Comparison of ENCODE assay signal across 15 cellular contexts in the genomic region with DNA sequence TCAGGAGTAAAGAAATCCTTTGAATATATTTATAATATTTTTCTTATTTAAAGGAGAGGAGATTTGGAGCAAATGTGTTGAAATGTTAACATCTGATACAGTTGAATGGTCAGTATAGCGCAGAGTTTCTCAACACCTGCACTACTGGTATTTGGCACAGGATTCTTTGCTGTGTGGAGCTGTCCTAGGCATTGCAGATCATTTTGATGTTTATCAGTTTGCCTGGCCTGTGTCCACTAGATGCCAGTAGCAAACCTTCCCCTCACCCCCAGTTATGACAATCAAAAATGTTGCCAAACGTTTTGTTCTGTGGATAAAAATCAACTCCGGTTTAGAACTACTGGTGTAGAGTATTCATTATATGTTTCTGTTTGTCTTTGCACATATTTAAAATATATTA.
DNase-seq lines count a peak whose midpoint lies in the region; ATAC-seq, FAIRE-seq and TF ChIP-seq lines count a peak whose summit lies in the region.
"Had no signal": no experiment of that assay in that cellular context is flagged by ENCODE, and none has a peak within 500 bp of the region (broad histone marks: within the 10 kb centered on the region; RNA-seq: fewer than 3 reads in every experiment).

No MANE protein-coding gene starts in this region.

- peaks cover 2% of the 10 kb centered on the region for H3K9me3 Mint-ChIP-seq in activated naive CD8-positive, alpha-beta T cell treated with anti-CD3 and anti-CD28 coated beads for 36 hours
- H3K9me3 Mint-ChIP-seq: stimulated activated naive CD8-positive, alpha-beta T cell treated with anti-CD3 and anti-CD28 coated beads, Interleukin-15, Interleukin-2, amounts not matched to agents 100 ng/mL and 50 ng/mL, for 24 hours had no signal

- intact Hi-C loops in IMR-90 (cut with micrococcal nuclease): no loop called here

- H3K9me3 ChIP-seq in IMR-90 (ENCODE audit: control insufficient read depth, insufficient read depth, low read length) (no peaks in the 10 kb centered on the region), keratinocyte (ENCODE audit: control insufficient read depth, low read depth, low read length) (no peaks in the 10 kb centered on the region)
- H3K9me3 ChIP-seq: prostate gland had no signal

- DNase-seq in DMS53 (lab: John Stamatoyannopoulos, UW): peak; percentile 77
- no peak for DNase-seq in IMR-90
- DNase-seq in SW480 (ENCODE audit: low spot score): peak; percentile 1
- DNase-seq in keratinocyte (ENCODE audit: low read depth, low spot score): no peak
- DNase-seq in stimulated activated CD4-positive, alpha-beta T cell treated with anti-CD3 and anti-CD28 coated beads, Interleukin-1b, Interleukin-23, amount 100 ng/mL, for 48 hours: no peak
- no peak for DNase-seq in activated naive CD8-positive, alpha-beta T cell treated with anti-CD3 and anti-CD28 coated beads for 36 hours
- no peak for DNase-seq in activated naive CD4-positive, alpha-beta T cell (lab: John Stamatoyannopoulos, UW)
- DNase-seq: CD4-positive, alpha-beta memory T cell; NCI-H2081 treated with DMSO at 0.1 percent for 48 hours; stimulated activated CD4-positive, alpha-beta T cell treated with anti-CD3 and anti-CD28 coated beads, Interleukin-4, amount 100 ng/mL, for 1 hour had no signal

- H2BK120ac ChIP-seq in IMR-90 (ENCODE audit: low read depth, low read length): no peak overlapping the region; the same call in 1 of the 2 replicates

- H4K20me1 ChIP-seq in IMR-90 (ENCODE audit: insufficient read depth, low read length) (no peaks in the 10 kb centered on the region), keratinocyte (ENCODE audit: control insufficient read depth, extremely low read depth, insufficient read depth, low read length) (no peaks in the 10 kb centered on the region)

- TF ChIP-seq POLR2A in IMR-90 (IDR thresholded peaks at IDR 0.05; ENCODE audit: low read depth, low read length): no peak

- no peak overlapping the region for H4K5ac ChIP-seq in IMR-90 (ENCODE audit: low read depth, low read length)

- no peaks in the 10 kb centered on the region for H3K4me1 Mint-ChIP-seq in activated naive CD8-positive, alpha-beta T cell treated with anti-CD3 and anti-CD28 coated beads for 36 hours
- H3K4me1 Mint-ChIP-seq: CD4-positive, alpha-beta memory T cell had no signal

- H3K9ac ChIP-seq in IMR-90 (ENCODE audit: low read depth, low read length) (no peak overlapping the region), keratinocyte (ENCODE audit: control insufficient read depth, extremely low read depth, insufficient read depth, low read length) (no peak overlapping the region)

- H3K27me3 Mint-ChIP-seq in activated naive CD8-positive, alpha-beta T cell treated with anti-CD3 and anti-CD28 coated beads for 36 hours: no peaks in the 10 kb centered on the region
- H3K27me3 Mint-ChIP-seq: CD4-positive, alpha-beta memory T cell; stimulated activated naive CD8-positive, alpha-beta T cell treated with anti-CD3 and anti-CD28 coated beads, Interleukin-15, Interleukin-2, amounts not matched to agents 100 ng/mL and 50 ng/mL, for 24 hours had no signal

- no peak overlapping the region for H3K27ac Mint-ChIP-seq in activated naive CD8-positive, alpha-beta T cell treated with anti-CD3 and anti-CD28 coated beads for 36 hours
- H3K27ac Mint-ChIP-seq: CD4-positive, alpha-beta memory T cell; stimulated activated naive CD8-positive, alpha-beta T cell treated with anti-CD3 and anti-CD28 coated beads, Interleukin-15, Interleukin-2, amounts not matched to agents 100 ng/mL and 50 ng/mL, for 24 hours had no signal

- H2AK5ac ChIP-seq in IMR-90 (ENCODE audit: low read depth, low read length): no peak overlapping the region

- H3K27ac ChIP-seq in IMR-90 (ENCODE audit: insufficient read depth, low read length) (no peak overlapping the region), keratinocyte (ENCODE audit: control insufficient read depth, insufficient read depth, low read length) (no peak overlapping the region)
- H3K27ac ChIP-seq: prostate gland had no signal

- no peak overlapping the region for H3K14ac ChIP-seq in IMR-90 (replicated peaks; ENCODE audit: low read depth, low read length)

- no peak for ATAC-seq in IMR-90 (ENCODE audit: low read depth)
- ATAC-seq in GM19452 (IDR thresholded peaks at IDR 0.05; ENCODE audit: unreplicated experiment): no peak
- ATAC-seq: activated CD4-positive, CD25-positive, alpha-beta regulatory T cell treated with anti-CD3 and anti-CD28 coated beads, Interleukin-2, amount 50 U/mL, for 24 hours had no signal

- no peak overlapping the region for H4K8ac ChIP-seq in IMR-90 (ENCODE audit: low read depth in 2 of 2, low read length in 2 of 2)

- H3K4me1 ChIP-seq in IMR-90 (ENCODE audit: control insufficient read depth, insufficient read depth, low read length) (no peaks in the 10 kb centered on the region), keratinocyte (ENCODE audit: control insufficient read depth, extremely low read depth, insufficient read depth, low read length) (no peaks in the 10 kb centered on the region)
- H3K4me1 ChIP-seq: prostate gland had no signal

- H3K4me3 ChIP-seq in IMR-90 (ENCODE audit: insufficient read depth, low read depth, low read length) (no peak overlapping the region), keratinocyte (ENCODE audit: control insufficient read depth in 2 of 3, extremely low read depth in 1 of 3, insufficient read depth in 2 of 3, low read depth in 1 of 3, low read length in 3 of 3) (no peak overlapping the region)
- H3K4me3 ChIP-seq: prostate gland had no signal

- H4K91ac ChIP-seq in IMR-90 (ENCODE audit: insufficient read depth, low read depth, low read length): no peak overlapping the region

- H3K23ac ChIP-seq in IMR-90 (ENCODE audit: low read depth, low read length): no peak overlapping the region

- H2BK15ac ChIP-seq in IMR-90 (ENCODE audit: low read depth, low read length): no peak overlapping the region

- WGBS in IMR-90 (ENCODE audit: extremely low coverage in 2 of 2, insufficient read length in 1 of 2), 2 experiments: no CpG with 5 or more reads among the region's 3 CpGs

- TF ChIP-seq CTCF in IMR-90 (conservative IDR thresholded peaks at IDR 0.05; ENCODE audit: low read depth, low read length) (0 out of 2 replicates have a peak, but pooled peaks have one; percentile 4), keratinocyte (optimal IDR thresholded peaks at IDR 0.05 in 1 of 3, IDR thresholded peaks at IDR 0.05 in 1 of 3, conservative IDR thresholded peaks at IDR 0.05 in 1 of 3; ENCODE audit: extremely low read depth in 1 of 3, insufficient read depth in 2 of 3, low read length in 3 of 3) (peak in 2 of 3 experiments; percentile 39 to 56)

- no peak overlapping the region for H3K4me2 ChIP-seq in IMR-90 (ENCODE audit: low read depth, low read length)
- H3K4me2 ChIP-seq in keratinocyte (ENCODE audit: control insufficient read depth, extremely low read depth, insufficient read depth, low read depth, low read length): no peak overlapping the region

- H3K9me1 ChIP-seq in IMR-90 (ENCODE audit: insufficient read depth, low read length) (no peaks in the 10 kb centered on the region; the same call in 1 of the 2 replicates), keratinocyte (ENCODE audit: control insufficient read depth, extremely low read depth, insufficient read depth, low read length) (no peaks in the 10 kb centered on the region)

- H3K56ac ChIP-seq in IMR-90 (ENCODE audit: extremely low read depth, insufficient read depth, low read length): no peak overlapping the region

- H3K4me3 Mint-ChIP-seq in activated naive CD8-positive, alpha-beta T cell treated with anti-CD3 and anti-CD28 coated beads for 36 hours: no peak overlapping the region
- H3K4me3 Mint-ChIP-seq: CD4-positive, alpha-beta memory T cell; stimulated activated naive CD8-positive, alpha-beta T cell treated with anti-CD3 and anti-CD28 coated beads, Interleukin-15, Interleukin-2, amounts not matched to agents 100 ng/mL and 50 ng/mL, for 24 hours had no signal

- no peaks in the 10 kb centered on the region for H3K36me3 Mint-ChIP-seq in activated naive CD8-positive, alpha-beta T cell treated with anti-CD3 and anti-CD28 coated beads for 36 hours
- H3K36me3 Mint-ChIP-seq: CD4-positive, alpha-beta memory T cell had no signal

- no peak overlapping the region for H2BK20ac ChIP-seq in IMR-90 (ENCODE audit: low read depth, low read length)

- POLR2A ChIA-PET in IMR-90 (lab: Charles Lee; ENCODE audit: unreplicated experiment): no interaction called here

- FAIRE-seq in keratinocyte (lab: Jason Lieb, UNC): no peak
- FAIRE-seq: astrocyte had no signal

- in situ Hi-C loops in IMR-90 (cut with MboI; ENCODE audit: low sequenced_read_pairs): no loop called here

- no peaks in the 10 kb centered on the region for H3K27me3 ChIP-seq in IMR-90 (ENCODE audit: control insufficient read depth, insufficient read depth, low read length)
- no peaks in the 10 kb centered on the region for H3K27me3 ChIP-seq in keratinocyte (ENCODE audit: control insufficient read depth, extremely low read depth, insufficient read depth, low read length)

- H3K79me2 ChIP-seq in keratinocyte (ENCODE audit: control insufficient read depth, insufficient read depth, low read length): no peaks in the 10 kb centered on the region

- TF ChIP-seq RAD21 in IMR-90 (IDR thresholded peaks at IDR 0.05; ENCODE audit: low read length): no peak; the same call in 1 of the 2 replicates

- dilution Hi-C loops in IMR-90 (cut with HindIII; ENCODE audit: low sequenced_read_pairs, unreplicated experiment): no loop called here
- dilution Hi-C loops in keratinocyte (cut with MboI; ENCODE audit: extremely low pct_ligation_motif_present, low sequenced_read_pairs): no loop called here

- H3K79me1 ChIP-seq in IMR-90 (ENCODE audit: low read depth in 1 of 2, low read length in 2 of 2): no peaks in the 10 kb centered on the region

- CTCF ChIA-PET in IMR-90 (lab: Yijun Ruan, JAX): no interaction called here

- H3K4ac ChIP-seq in IMR-90 (ENCODE audit: low read depth, low read length): no peak overlapping the region

- H3K18ac ChIP-seq in IMR-90 (ENCODE audit: low read depth, low read length): no peak overlapping the region

- peak overlapping the region; percentile 24 for H2AFZ ChIP-seq in IMR-90 (replicated peaks; ENCODE audit: low read length, poor library complexity)
- no peak overlapping the region for H2AFZ ChIP-seq in keratinocyte (ENCODE audit: control insufficient read depth, low read length)

- no TSS peak for BruUV-seq in IMR-90 (replicated peaks; lab: Mats Ljungman, UMichigan)

- no peak overlapping the region for H2AK9ac ChIP-seq in IMR-90 (replicated peaks; ENCODE audit: low read depth, low read length, poor library complexity)

- H2BK5ac ChIP-seq in IMR-90 (ENCODE audit: low read depth, low read length, poor library complexity, severe bottlenecking): no peak overlapping the region

- H3K36me3 ChIP-seq in IMR-90 (ENCODE audit: control insufficient read depth, insufficient read depth, low read length) (no peaks in the 10 kb centered on the region), keratinocyte (ENCODE audit: control insufficient read depth in 2 of 2, extremely low read depth in 1 of 2, insufficient read depth in 2 of 2, low read length in 2 of 2) (no peaks in the 10 kb centered on the region)
- H3K36me3 ChIP-seq: prostate gland had no signal

TF ChIP-seq in IMR-90, 13 proteins besides CTCF, POLR2A, EP300 and RAD21 (continues in another document):
- TF ChIP-seq SMC3 (IDR thresholded peaks at IDR 0.05; ENCODE audit: low read depth, low read length) (no peak), RCOR1 (IDR thresholded peaks at IDR 0.05; ENCODE audit: insufficient replicate concordance, low read length) (no peak), CHD1 (IDR thresholded peaks at IDR 0.05; ENCODE audit: low read depth, low read length) (no peak)

Comparison
In these comparisons a context has a peak if more than half of its experiments do, and no peak if none do; other contexts are left out.
1. DNase-seq: peak in DMS53 (single experiment) and SW480 (single experiment); none in IMR-90 (single experiment), keratinocyte (single experiment), stimulated activated CD4-positive, alpha-beta T cell treated with anti-CD3 and anti-CD28 coated beads, Interleukin-1b, Interleukin-23, amount 100 ng/mL, for 48 hours (single experiment), activated naive CD8-positive, alpha-beta T cell treated with anti-CD3 and anti-CD28 coated beads for 36 hours (single experiment) and activated naive CD4-positive, alpha-beta T cell (0 of 4).